ENCODE assay signal across 8 cellular contexts in the genomic region with DNA sequence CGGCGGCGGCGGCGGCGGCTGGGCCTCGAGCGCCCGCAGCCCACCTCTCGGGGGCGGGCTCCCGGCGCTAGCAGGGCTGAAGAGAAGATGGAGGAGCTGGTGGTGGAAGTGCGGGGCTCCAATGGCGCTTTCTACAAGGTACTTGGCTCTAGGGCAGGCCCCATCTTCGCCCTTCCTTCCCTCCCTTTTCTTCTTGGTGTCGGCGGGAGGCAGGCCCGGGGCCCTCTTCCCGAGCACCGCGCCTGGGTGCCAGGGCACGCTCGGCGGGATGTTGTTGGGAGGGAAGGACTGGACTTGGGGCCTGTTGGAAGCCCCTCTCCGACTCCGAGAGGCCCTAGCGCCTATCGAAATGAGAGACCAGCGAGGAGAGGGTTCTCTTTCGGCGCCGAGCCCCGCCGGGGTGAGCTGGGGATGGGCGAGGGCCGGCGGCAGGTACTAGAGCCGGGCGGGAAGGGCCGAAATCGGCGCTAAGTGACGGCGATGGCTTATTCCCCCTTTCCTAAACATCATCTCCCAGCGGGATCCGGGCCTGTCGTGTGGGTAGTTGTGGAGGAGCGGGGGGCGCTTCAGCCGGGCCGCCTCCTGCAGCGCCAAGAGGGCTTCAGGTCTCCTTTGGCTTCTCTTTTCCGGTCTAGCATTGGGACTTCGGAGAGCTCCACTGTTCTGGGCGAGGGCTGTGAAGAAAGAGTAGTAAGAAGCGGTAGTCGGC. TPM values are rescaled to one million over a fixed set of nuclear protein-coding genes. Genes with fewer than 3 reads are reported as not detected.
DNase-seq lines count a peak whose midpoint lies in the region; ATAC-seq and TF ChIP-seq lines count a peak whose summit lies in the region.

No MANE protein-coding gene starts in this region.

- H3K4me1 ChIP-seq in Peyer's patch (peaks cover 0 to 10% (median 0%) of the 10 kb centered on the region in 4 donors), heart left ventricle (peaks cover 0 to 38% (median 8%) of the 10 kb centered on the region in 12 donors), parathyroid adenoma (no peaks in the 10 kb centered on the region)

- H3K27me3 ChIP-seq in Peyer's patch, result no peaks in the 10 kb centered on the region
- H3K27me3 ChIP-seq in heart left ventricle, result no peaks in the 10 kb centered on the region
- no peaks in the 10 kb centered on the region for H3K27me3 ChIP-seq in parathyroid adenoma (ENCODE audit: control insufficient read depth, insufficient read depth, low read length)

- peak overlapping the region; percentile 84 for H3K9ac ChIP-seq in parathyroid adenoma

- peak overlapping the region; percentile 72 for H2AFZ ChIP-seq in parathyroid adenoma

- H3K9me3 ChIP-seq in Peyer's patch (no peaks in the 10 kb centered on the region), heart left ventricle (no peaks in the 10 kb centered on the region), parathyroid adenoma (ENCODE audit: control insufficient read depth, low read length) (no peaks in the 10 kb centered on the region)

- TF ChIP-seq POLR2A in Peyer's patch (IDR thresholded peaks at IDR 0.05), result no peak
- no peak for TF ChIP-seq POLR2A in heart left ventricle (IDR thresholded peaks at IDR 0.05)

- peak; percentile 4 for DNase-seq in COR-L47 (lab: John Stamatoyannopoulos, UW)
- DNase-seq in Peyer's patch, result peak; percentile 37 to 61 (median 55)
- peak; percentile 19 to 58 (median 31) for DNase-seq in heart left ventricle
- no peak for DNase-seq in NCI-H774 (lab: John Stamatoyannopoulos, UW)

- peaks cover 7% of the 10 kb centered on the region for H3K79me2 ChIP-seq in parathyroid adenoma

- ATAC-seq in GM19324 (IDR thresholded peaks at IDR 0.05; ENCODE audit: low FRiP score, unreplicated experiment), result peak; percentile 40
- ATAC-seq in HG03342 (IDR thresholded peaks at IDR 0.05; ENCODE audit: unreplicated experiment), result peak; percentile 19
- ATAC-seq in heart left ventricle, result peak; percentile 36 to 58 (median 46)

- H3K4me2 ChIP-seq in parathyroid adenoma (ENCODE audit: low read length), result peak overlapping the region; percentile 61

- H3K27ac ChIP-seq in Peyer's patch (peak overlapping the region; percentile 86 to 94 (median 92)), adipose tissue (ENCODE audit: low read depth, low read length) (peak overlapping the region; percentile 42), heart left ventricle (peak overlapping the region; percentile 77 to 93 (median 87)), parathyroid adenoma (peak overlapping the region; percentile 90)

- intact Hi-C loops in heart left ventricle (cut with DNase I), result loop anchor here in 1 of 10 donors (5.0 to 10.0 kb wide), 2 partner anchors 125 to 1563 kb away; no protein-coding TSS in a partner anchor

- no peaks in the 10 kb centered on the region for H3K36me3 ChIP-seq in Peyer's patch
- no peaks in the 10 kb centered on the region for H3K36me3 ChIP-seq in heart left ventricle
- no peaks in the 10 kb centered on the region for H3K36me3 ChIP-seq in parathyroid adenoma (ENCODE audit: control insufficient read depth, insufficient read depth, low read length)

- TF ChIP-seq CTCF in Peyer's patch (IDR thresholded peaks at IDR 0.05), result no peak
- no peak for TF ChIP-seq CTCF in heart left ventricle (IDR thresholded peaks at IDR 0.05)
- no peak for TF ChIP-seq CTCF in parathyroid adenoma (IDR thresholded peaks at IDR 0.05)

- H3K4me3 ChIP-seq in Peyer's patch (peak overlapping the region; percentile 62 to 82 (median 78)), heart left ventricle (peak overlapping the region; percentile 53 to 97 (median 76)), parathyroid adenoma (ENCODE audit: low read depth, low read length) (peak overlapping the region; percentile 85)

- WGBS in adipose tissue, 3 donors, result 0 to 41% (median 0%) methylated on average over 5 to 48 of the region's 58 CpGs
- 0 to 52% (median 25%) methylated on average over 46 to 56 of the region's 58 CpGs for WGBS in heart left ventricle, 4 donors

RNA-seq across cellular contexts. Expression of a gene that starts 0.5 kb away (rescaled TPM):
- total RNA-seq in Peyer's patch, result 10 to 100 TPM; 38.2 to 56.8 (median 39.8) TPM
- 10 to 100 TPM in 2 of 3 donors, 1 to 10 TPM in 1; 7.8 to 22.2 (median 11.6) TPM for polyA plus RNA-seq in adipose tissue
- total RNA-seq in heart left ventricle, result 10 to 100 TPM; 14.4 to 35.7 (median 25.4) TPM
- polyA plus RNA-seq in heart left ventricle, result 10 to 100 TPM; 15.2 to 19.1 TPM

Comparison
In these comparisons a context has a peak if more than half of its experiments do, and no peak if none do; other contexts are left out.
1. H3K27ac ChIP-seq: peak in every context shown above with its lines; median percentile 92 in Peyer's patch; 90 in parathyroid adenoma; 87 in heart left ventricle; 42 in adipose tissue.